In the genomic region with DNA sequence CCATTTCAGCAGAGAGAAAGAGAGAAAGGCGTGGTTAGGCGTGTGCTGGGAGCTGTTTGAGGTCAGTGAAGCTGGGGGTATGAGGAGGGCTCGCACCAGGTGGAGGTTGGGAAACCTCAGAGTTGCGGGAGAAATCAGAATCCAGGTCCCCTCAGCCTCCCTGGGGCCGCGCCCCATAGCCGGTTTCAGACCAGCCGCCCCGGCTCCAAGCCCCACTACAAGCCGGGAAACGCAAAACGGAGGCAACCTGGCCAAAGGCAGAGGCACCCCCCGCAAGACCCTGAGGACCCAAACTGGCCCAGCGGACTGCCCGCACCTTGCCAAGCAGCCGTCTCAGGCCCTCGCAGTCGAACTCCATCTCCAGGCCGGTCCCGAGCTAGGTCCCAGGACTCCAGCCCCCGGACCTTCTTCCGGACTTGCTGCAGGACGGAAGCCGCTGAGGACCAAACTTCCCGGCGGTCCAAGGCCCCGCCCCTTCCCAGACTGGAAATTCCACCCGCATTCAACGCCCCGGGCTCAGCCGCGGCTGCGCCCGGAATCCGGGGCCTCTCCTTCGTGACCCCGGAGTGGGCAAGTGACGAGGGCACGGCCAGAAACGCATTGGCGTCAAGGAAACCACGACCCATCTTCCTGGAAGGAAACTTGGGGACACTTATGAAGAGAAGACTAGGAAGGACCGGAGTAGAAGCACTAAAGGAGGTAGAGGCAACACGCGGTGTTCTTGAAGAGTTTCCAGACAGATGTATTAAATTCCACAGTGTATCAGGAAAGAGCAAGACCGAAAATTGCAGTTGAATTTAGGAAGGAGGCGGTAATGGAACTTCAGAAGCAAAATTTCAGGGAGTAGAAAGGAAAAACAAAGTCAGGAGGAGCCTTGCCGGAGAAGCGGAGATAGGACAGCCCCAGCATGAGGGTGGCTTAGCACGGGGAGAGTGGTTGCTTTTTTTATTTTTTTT, we compare ENCODE assay signal across 8 cellular contexts. TPM values are rescaled to one million over a fixed set of nuclear protein-coding genes. Genes with fewer than 3 reads are reported as not detected.
DNase-seq lines count a peak whose midpoint lies in the region; ATAC-seq and FAIRE-seq lines count a peak whose summit lies in the region.

A gene (minus strand): TSS at position 438 of the 956 bp plus-strand sequence. CDS start 80 bp downstream, at position 358.

- H3K79me1 ChIP-seq in mesendoderm (ENCODE audit: low read length) = peaks cover 5% of the 10 kb centered on the region

- H3K36me3 Mint-ChIP-seq in activated CD8-positive, alpha-beta memory T cell treated with anti-CD3 and anti-CD28 coated beads, Interleukin-2, amount 10 ng/mL, durations not matched to agents 7 days and 5 days = peaks cover 2% of the 10 kb centered on the region

- H3K4me2 ChIP-seq in mesendoderm (ENCODE audit: low read length) = peak within 1 kb of the TSS; percentile 78

- no peak within 1 kb of the TSS for H2BK15ac ChIP-seq in mesendoderm (replicated peaks; ENCODE audit: low read depth)

- H3K36me3 ChIP-seq in mesendoderm (ENCODE audit: control insufficient read depth, insufficient read depth, low read length) = no peaks in the 10 kb centered on the region

- peak within 1 kb of the TSS; percentile 92 for H4K8ac ChIP-seq in mesendoderm (ENCODE audit: low read depth, low read length)

- H2BK5ac ChIP-seq in mesendoderm (ENCODE audit: low read length) = no peak within 1 kb of the TSS

- no peak within 1 kb of the TSS for H2AK5ac ChIP-seq in mesendoderm (ENCODE audit: low read length)

- H3K79me2 ChIP-seq in mesendoderm (ENCODE audit: control insufficient read depth, insufficient read depth, low read length) = peaks cover 17% of the 10 kb centered on the region

- peak within 1 kb of the TSS; percentile 85 for H3K18ac ChIP-seq in mesendoderm (ENCODE audit: low read length)

- no peaks in the 10 kb centered on the region for H3K4me1 ChIP-seq in mesendoderm (ENCODE audit: control insufficient read depth, low read depth, low read length)

- no peaks in the 10 kb centered on the region for H3K27me3 Mint-ChIP-seq in activated CD8-positive, alpha-beta memory T cell treated with anti-CD3 and anti-CD28 coated beads, Interleukin-2, amount 10 ng/mL, durations not matched to agents 7 days and 5 days

- FAIRE-seq in endometrium (lab: Jason Lieb, UNC) = peak; percentile 37

- ATAC-seq in GM19023 (IDR thresholded peaks at IDR 0.05; ENCODE audit: unreplicated experiment) (peak; percentile 63), HG03280 (IDR thresholded peaks at IDR 0.05; ENCODE audit: unreplicated experiment) (peak; percentile 67)
- ATAC-seq in activated CD8-positive, alpha-beta memory T cell treated with anti-CD3 and anti-CD28 coated beads, Interleukin-2, amount 10 ng/mL, durations not matched to agents 7 days and 5 days = peak; percentile 70

- H3K4me3 Mint-ChIP-seq in activated CD8-positive, alpha-beta memory T cell treated with anti-CD3 and anti-CD28 coated beads, Interleukin-2, amount 10 ng/mL, durations not matched to agents 7 days and 5 days = no peak within 1 kb of the TSS

- peaks cover 7% of the 10 kb centered on the region for H3K4me1 Mint-ChIP-seq in activated CD8-positive, alpha-beta memory T cell treated with anti-CD3 and anti-CD28 coated beads, Interleukin-2, amount 10 ng/mL, durations not matched to agents 7 days and 5 days

- peak within 1 kb of the TSS; percentile 83 for H3K4ac ChIP-seq in mesendoderm (ENCODE audit: low read depth, low read length)

- no peak within 1 kb of the TSS for H3K27ac Mint-ChIP-seq in activated CD8-positive, alpha-beta memory T cell treated with anti-CD3 and anti-CD28 coated beads, Interleukin-2, amount 10 ng/mL, durations not matched to agents 7 days and 5 days

- H3K27me3 ChIP-seq in mesendoderm (ENCODE audit: insufficient read depth, low read length, poor library complexity) = no peaks in the 10 kb centered on the region

- peak within 1 kb of the TSS; percentile 75 for H3K27ac ChIP-seq in mesendoderm (ENCODE audit: low read depth, low read length)

- H3K9ac ChIP-seq in mesendoderm (ENCODE audit: low read length) = peak within 1 kb of the TSS; percentile 84

- no peak within 1 kb of the TSS for H2BK120ac ChIP-seq in mesendoderm (ENCODE audit: low read depth, low read length)

- no CpG with 5 or more reads among the region's 50 CpGs for WGBS in mesendoderm (ENCODE audit: extremely low coverage, insufficient coverage, low lambda C conversion rate)

- no peak within 1 kb of the TSS for H4K5ac ChIP-seq in mesendoderm (ENCODE audit: low read length)

- DNase-seq in Ammon's horn (ENCODE audit: low spot score) (peak; percentile 87), NCI-H774 (lab: John Stamatoyannopoulos, UW) (peak; percentile 65), mesendoderm (peak; percentile 94)
- peak; percentile 75 for DNase-seq in activated CD8-positive, alpha-beta memory T cell treated with anti-CD3 and anti-CD28 coated beads, Interleukin-2, amount 10 ng/mL, durations not matched to agents 7 days and 5 days
- DNase-seq in stimulated activated CD8-positive, alpha-beta memory T cell treated with anti-CD3 and anti-CD28 coated beads, Interleukin-12 subunit alpha, Interleukin-12 subunit beta, amount 100 ng/mL, for 24 hours (ENCODE audit: extremely low read depth) = peak; percentile 48

- peak within 1 kb of the TSS; percentile 94 for H3K56ac ChIP-seq in mesendoderm (ENCODE audit: low read length)

- H3K23ac ChIP-seq in mesendoderm (ENCODE audit: low read length) = no peak within 1 kb of the TSS

- no peaks in the 10 kb centered on the region for H3K9me3 Mint-ChIP-seq in activated CD8-positive, alpha-beta memory T cell treated with anti-CD3 and anti-CD28 coated beads, Interleukin-2, amount 10 ng/mL, durations not matched to agents 7 days and 5 days (ENCODE audit: low read depth)

- CTCF ChIA-PET in activated CD8-positive, alpha-beta memory T cell treated with anti-CD3 and anti-CD28 coated beads, Interleukin-2, amount 10 ng/mL, durations not matched to agents 7 days and 5 days (lab: Charles Lee) = interaction anchor here (0.8 to 1.3 kb wide), 7 partner anchors 9 to 345 kb away, joined by 3 to 9 read pairs (median 3); no protein-coding TSS in a partner anchor

- H3K4me3 ChIP-seq in mesendoderm (ENCODE audit: low read length) = peak within 1 kb of the TSS; percentile 71

RNA-seq across cellular contexts. Expression of the gene that starts here (rescaled TPM):
- 10 to 100 TPM; 17.2 to 23.3 TPM for total RNA-seq in activated CD8-positive, alpha-beta memory T cell treated with anti-CD3 and anti-CD28 coated beads, Interleukin-2, amount 10 ng/mL, durations not matched to agents 7 days and 5 days
- 4.8 TPM for polyA plus RNA-seq in mesendoderm (2013, experiment 1 of 2)
- polyA plus RNA-seq in mesendoderm (2013, experiment 2 of 2) = 4.5 TPM

Comparison
In these comparisons a context has a peak if more than half of its experiments do, and no peak if none do; other contexts are left out.
1. Peak in every context shown above with its lines: DNase-seq, ATAC-seq, H3K4me3 ChIP-seq and H3K27ac ChIP-seq.